ENCODE assay signal across 30 cellular contexts in genomic region chr12:62613092-62613491, GRCh38.
"Had no signal": no experiment of that assay in that cellular context is flagged by ENCODE, and none has a peak within 500 bp of the region (broad histone marks: within the 10 kb centered on the region; RNA-seq: fewer than 3 reads in every experiment).

No MANE protein-coding gene starts in this region.

- H3K36me3 Mint-ChIP-seq: naive thymus-derived CD8-positive, alpha-beta T cell; stimulated activated effector memory CD8-positive, alpha-beta T cell treated with anti-CD3 and anti-CD28 coated beads, Interleukin-12 subunit alpha, Interleukin-12 subunit beta, amount 100 ng/mL, for 72 hours had no signal

- H3K27me3 Mint-ChIP-seq: naive thymus-derived CD8-positive, alpha-beta T cell; stimulated activated naive CD8-positive, alpha-beta T cell treated with anti-CD3 and anti-CD28 coated beads, Interleukin-15, Interleukin-2, amounts not matched to agents 100 ng/mL and 50 ng/mL, for 24 hours had no signal

- ATAC-seq: left cardiac atrium; left lung; lower lobe of right lung; naive thymus-derived CD8-positive, alpha-beta T cell; pancreas; right cardiac atrium; stimulated activated effector memory CD8-positive, alpha-beta T cell treated with anti-CD3 and anti-CD28 coated beads, Interleukin-12 subunit alpha, Interleukin-12 subunit beta, amount 100 ng/mL, for 72 hours; upper lobe of right lung had no signal

- H3K9me3 ChIP-seq: left lung, lower lobe of right lung, pancreas, prostate gland, sigmoid colon, spleen, suprapubic skin, thoracic aorta, tibial artery, upper lobe of right lung had no signal

- DNase-seq: hippocampal formation; kidney glomerular epithelial cell; left cardiac atrium; left lung; lower lobe of right lung; mammary epithelial cell; mesenchymal stem cell; naive thymus-derived CD8-positive, alpha-beta T cell; nucleus accumbens; pancreas; posterior cingulate gyrus; retina; right cardiac atrium; sigmoid colon; small intestine; spleen; stimulated activated CD4-positive, alpha-beta T cell treated with anti-CD3 and anti-CD28 coated beads, Interleukin-4, amount 100 ng/mL, for 24 hours; stimulated activated naive CD4-positive, alpha-beta T cell; tibial artery; trophoblast cell; upper lobe of right lung had no signal

- H3K27ac ChIP-seq: left lung, lower lobe of right lung, pancreas, prostate gland, sigmoid colon, spleen, suprapubic skin, thoracic aorta, tibial artery, upper lobe of right lung had no signal

- H3K36me3 ChIP-seq: left lung, lower lobe of right lung, pancreas, prostate gland, sigmoid colon, suprapubic skin, thoracic aorta, tibial artery, upper lobe of right lung had no signal

- H3K4me1 ChIP-seq: left lung, lower lobe of right lung, pancreas, prostate gland, spleen, suprapubic skin, upper lobe of right lung had no signal

- H3K4me3 ChIP-seq: left lung, lower lobe of right lung, pancreas, prostate gland, sigmoid colon, spleen, suprapubic skin, thoracic aorta, tibial artery, upper lobe of right lung had no signal

- H3K27ac Mint-ChIP-seq: naive thymus-derived CD8-positive, alpha-beta T cell; nephron; stimulated activated effector memory CD8-positive, alpha-beta T cell treated with anti-CD3 and anti-CD28 coated beads, Interleukin-12 subunit alpha, Interleukin-12 subunit beta, amount 100 ng/mL, for 72 hours; stimulated activated naive CD8-positive, alpha-beta T cell treated with anti-CD3 and anti-CD28 coated beads, Interleukin-15, Interleukin-2, amounts not matched to agents 100 ng/mL and 50 ng/mL, for 24 hours had no signal

- H3K4me1 Mint-ChIP-seq: stimulated activated effector memory CD8-positive, alpha-beta T cell treated with anti-CD3 and anti-CD28 coated beads, Interleukin-12 subunit alpha, Interleukin-12 subunit beta, amount 100 ng/mL, for 72 hours had no signal

- H3K4me3 Mint-ChIP-seq: naive thymus-derived CD8-positive, alpha-beta T cell; nephron; neural crest cell; stimulated activated effector memory CD8-positive, alpha-beta T cell treated with anti-CD3 and anti-CD28 coated beads, Interleukin-12 subunit alpha, Interleukin-12 subunit beta, amount 100 ng/mL, for 72 hours; stimulated activated naive CD8-positive, alpha-beta T cell treated with anti-CD3 and anti-CD28 coated beads, Interleukin-15, Interleukin-2, amounts not matched to agents 100 ng/mL and 50 ng/mL, for 24 hours had no signal

- FAIRE-seq: keratinocyte, pancreas, small intestine, urothelium cell line had no signal

- H3K9me3 Mint-ChIP-seq: naive thymus-derived CD8-positive, alpha-beta T cell; nephron; neural crest cell; stimulated activated effector memory CD8-positive, alpha-beta T cell treated with anti-CD3 and anti-CD28 coated beads, Interleukin-12 subunit alpha, Interleukin-12 subunit beta, amount 100 ng/mL, for 72 hours; stimulated activated naive CD8-positive, alpha-beta T cell treated with anti-CD3 and anti-CD28 coated beads, Interleukin-15, Interleukin-2, amounts not matched to agents 100 ng/mL and 50 ng/mL, for 24 hours had no signal
